In the genomic region with DNA sequence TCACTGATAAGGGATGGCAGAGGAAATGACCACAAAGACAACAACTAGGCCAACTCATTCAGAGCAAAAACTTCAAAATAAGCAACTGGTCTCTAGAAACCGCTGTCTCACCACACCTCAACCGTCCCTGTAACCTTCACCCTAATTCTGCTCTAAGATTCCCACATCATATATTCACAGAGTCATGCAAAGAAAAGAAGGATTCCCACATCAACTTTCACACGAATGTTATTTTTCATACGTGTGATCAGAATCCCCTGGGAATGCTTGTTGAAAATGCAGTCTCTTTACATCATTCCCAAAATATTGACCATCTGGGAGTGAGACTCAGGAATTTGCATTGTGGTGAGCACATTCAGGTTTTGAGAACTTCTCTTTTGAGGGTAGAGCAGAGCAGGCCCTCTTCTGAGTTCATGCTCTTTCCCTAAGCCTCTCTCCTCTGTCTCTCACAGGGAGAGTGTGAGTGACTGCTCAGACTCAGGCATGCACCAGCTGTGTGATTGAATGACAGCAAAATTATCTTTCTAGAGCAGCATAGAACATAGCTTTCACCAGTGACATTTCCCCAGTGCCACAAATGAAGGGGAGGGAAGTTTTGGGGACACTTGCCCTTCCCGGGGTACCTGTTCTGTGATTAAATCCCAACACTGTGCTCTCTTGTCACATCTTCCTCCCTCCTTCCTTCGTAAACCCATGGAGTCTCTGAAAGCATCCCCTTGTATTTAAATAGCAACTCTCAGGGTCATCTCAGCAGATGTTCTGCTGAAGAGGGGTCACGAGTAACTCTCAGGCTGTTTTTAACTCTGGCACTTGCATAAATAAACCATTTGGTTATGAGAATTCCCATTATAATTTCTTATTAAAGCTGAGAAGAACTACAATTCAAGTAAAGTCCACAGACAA, we compare ENCODE assay signal across 11 cellular contexts.
DNase-seq lines count a peak whose midpoint lies in the region; ATAC-seq and TF ChIP-seq lines count a peak whose summit lies in the region.
"Had no signal": no experiment of that assay in that cellular context is flagged by ENCODE, and none has a peak within 500 bp of the region (broad histone marks: within the 10 kb centered on the region; RNA-seq: fewer than 3 reads in every experiment).

No MANE protein-coding gene starts in this region.

- no peaks in the 10 kb centered on the region for H3K27me3 ChIP-seq in ascending aorta

- peaks cover 77% of the 10 kb centered on the region for H3K36me3 Mint-ChIP-seq in T-helper 2 cell treated with Interferon-gamma antibody and Interleukin-4, amounts not matched to agents 5 μg/mL and 100 μg/mL, for 36 hours (ENCODE audit: low read depth)
- peaks cover 39 to 41% (median 40%) of the 10 kb centered on the region in 3 donors for H3K36me3 Mint-ChIP-seq in immature natural killer cell

- H3K9me3 Mint-ChIP-seq in T-helper 2 cell treated with Interferon-gamma antibody and Interleukin-4, amounts not matched to agents 5 μg/mL and 100 μg/mL, for 36 hours = peaks cover 24% of the 10 kb centered on the region
- H3K9me3 Mint-ChIP-seq in immature natural killer cell = peaks cover 0 to 20% (median 8%) of the 10 kb centered on the region in 6 donors

- H3K4me1 ChIP-seq in ascending aorta = no peaks in the 10 kb centered on the region

- intact Hi-C loops in ascending aorta (cut with DNase I) = no loop called here

- peak; percentile 50 for ATAC-seq in GM18499 (IDR thresholded peaks at IDR 0.05; ENCODE audit: insufficient read depth, unreplicated experiment)
- ATAC-seq in GM21576 (IDR thresholded peaks at IDR 0.05; ENCODE audit: unreplicated experiment) = peak; percentile 39
- no peak for ATAC-seq in HG03571 (IDR thresholded peaks at IDR 0.05; ENCODE audit: unreplicated experiment)

- peaks cover 28% of the 10 kb centered on the region for H3K4me1 Mint-ChIP-seq in T-helper 2 cell treated with Interferon-gamma antibody and Interleukin-4, amounts not matched to agents 5 μg/mL and 100 μg/mL, for 36 hours (ENCODE audit: low read depth)
- peaks cover 46 to 74% of the 10 kb centered on the region in 2 donors for H3K4me1 Mint-ChIP-seq in immature natural killer cell

- no peaks in the 10 kb centered on the region for H3K36me3 ChIP-seq in ascending aorta

- no peak overlapping the region for H3K4me3 Mint-ChIP-seq in T-helper 2 cell treated with Interferon-gamma antibody and Interleukin-4, amounts not matched to agents 5 μg/mL and 100 μg/mL, for 36 hours
- H3K4me3 Mint-ChIP-seq in immature natural killer cell = peak overlapping the region; percentile 60 to 77 (median 71)
- H3K4me3 Mint-ChIP-seq: type B pancreatic cell had no signal

- H3K27me3 Mint-ChIP-seq in T-helper 2 cell treated with Interferon-gamma antibody and Interleukin-4, amounts not matched to agents 5 μg/mL and 100 μg/mL, for 36 hours (ENCODE audit: low read depth) = no peaks in the 10 kb centered on the region
- peaks cover 0 to 2% (median 1%) of the 10 kb centered on the region in 3 donors for H3K27me3 Mint-ChIP-seq in immature natural killer cell (ENCODE audit: low read depth in 3 of 3)
- H3K27me3 Mint-ChIP-seq: type B pancreatic cell had no signal

- DNase-seq in T-helper 2 cell treated with Interferon-gamma antibody and Interleukin-4, amounts not matched to agents 5 μg/mL and 100 μg/mL, for 36 hours (ENCODE audit: low spot score) = no peak
- peak in 2 of 3 donors; percentile 23 to 29 for DNase-seq in immature natural killer cell
- DNase-seq in ascending aorta (ENCODE audit: low spot score in 2 of 2) = no peak
- DNase-seq in SKM-1 (lab: John Stamatoyannopoulos, UW; ENCODE audit: unreplicated experiment) = no peak
- DNase-seq in kidney glomerular epithelial cell (lab: John Stamatoyannopoulos, UW) = no peak
- DNase-seq: aorta, NCI-H2227 treated with DMSO at 0.1 percent for 48 hours had no signal

- H3K27ac Mint-ChIP-seq in T-helper 2 cell treated with Interferon-gamma antibody and Interleukin-4, amounts not matched to agents 5 μg/mL and 100 μg/mL, for 36 hours = peak overlapping the region; percentile 49
- peak overlapping the region; percentile 54 to 90 (median 82) for H3K27ac Mint-ChIP-seq in immature natural killer cell
- H3K27ac Mint-ChIP-seq: type B pancreatic cell had no signal

- no peak overlapping the region for H3K27ac ChIP-seq in ascending aorta

- no peak overlapping the region for H3K4me3 ChIP-seq in ascending aorta

- peaks cover 0 to 19% of the 10 kb centered on the region in 2 donors for H3K9me3 ChIP-seq in ascending aorta

- TF ChIP-seq CTCF in ascending aorta (IDR thresholded peaks at IDR 0.05) = no peak

Comparison
In these comparisons a context has a peak if more than half of its experiments do, and no peak if none do; other contexts are left out.
1. DNase-seq: peak in immature natural killer cell (2 of 3); none in T-helper 2 cell treated with Interferon-gamma antibody and Interleukin-4, amounts not matched to agents 5 μg/mL and 100 μg/mL, for 36 hours (single experiment), ascending aorta (0 of 2), SKM-1 (single experiment) and kidney glomerular epithelial cell (single experiment).